ENCODE assay signal across 14 cellular contexts in genomic region chr1:93474291-93474690, GRCh38. TPM values are rescaled to one million over a fixed set of nuclear protein-coding genes. Genes with fewer than 3 reads are reported as not detected.
A peak's percentile ranks its signal among the peaks of the same experiment; 100 is the strongest.
DNase-seq lines count a peak whose midpoint lies in the region; ATAC-seq and TF ChIP-seq lines count a peak whose summit lies in the region.
"Had no signal": no experiment of that assay in that cellular context is flagged by ENCODE, and none has a peak within 500 bp of the region (broad histone marks: within the 10 kb centered on the region; RNA-seq: fewer than 3 reads in every experiment).

No MANE protein-coding gene starts in this region.

- no peak overlapping the region for H2BK12ac ChIP-seq in trophoblast cell (ENCODE audit: low read length)

- H3K14ac ChIP-seq in trophoblast cell (ENCODE audit: low read length): no peak overlapping the region

- H3K4me3 Mint-ChIP-seq in Caco-2 (ENCODE audit: unreplicated experiment): peak overlapping the region; percentile 10
- no peak overlapping the region for H3K4me3 Mint-ChIP-seq in WTC11
- no peak overlapping the region for H3K4me3 Mint-ChIP-seq in endodermal cell
- H3K4me3 Mint-ChIP-seq: CD4-positive, CD25-positive, alpha-beta regulatory T cell; IgD-negative memory B cell had no signal

- POLR2A ChIA-PET in Caco-2 (lab: Charles Lee) (no interaction called here), WTC11 (lab: Charles Lee) (interaction anchor here (0.8 kb wide), 1 partner anchor 23 kb away, joined by 3 read pairs; no protein-coding TSS in a partner anchor)

- H3K4me2 ChIP-seq in trophoblast cell (ENCODE audit: low read length): peak overlapping the region; percentile 12
- H3K4me2 ChIP-seq: BLaER1 treated with 17β-estradiol and CSF1 and Interleukin-3, amounts not matched to agents 10 nM and 100 nM had no signal

- no peaks in the 10 kb centered on the region for H3K79me1 ChIP-seq in trophoblast cell (ENCODE audit: low read length)

- no peak overlapping the region for H4K12ac ChIP-seq in trophoblast cell (ENCODE audit: low read depth, low read length)

- H3K36me3 Mint-ChIP-seq in Caco-2 (ENCODE audit: insufficient read depth, unreplicated experiment) (peaks cover 21% of the 10 kb centered on the region), WTC11 (peaks cover 33% of the 10 kb centered on the region), endodermal cell (ENCODE audit: low read depth) (peaks cover 42% of the 10 kb centered on the region)
- H3K36me3 Mint-ChIP-seq: CD4-positive, CD25-positive, alpha-beta regulatory T cell had no signal

- H3K9me3 Mint-ChIP-seq in Caco-2 (ENCODE audit: unreplicated experiment): peaks cover 17% of the 10 kb centered on the region
- peaks cover 30% of the 10 kb centered on the region for H3K9me3 Mint-ChIP-seq in WTC11
- H3K9me3 Mint-ChIP-seq in endodermal cell: peaks cover 25% of the 10 kb centered on the region

- no peak overlapping the region for H3K4ac ChIP-seq in trophoblast cell (ENCODE audit: low read depth, low read length)

- H3K27ac Mint-ChIP-seq in Caco-2 (ENCODE audit: unreplicated experiment) (peak overlapping the region; percentile 37), WTC11 (peak overlapping the region; percentile 79), endodermal cell (peak overlapping the region; percentile 67)
- H3K27ac Mint-ChIP-seq: CD4-positive, CD25-positive, alpha-beta regulatory T cell; IgD-negative memory B cell had no signal

- H3K4me1 Mint-ChIP-seq in Caco-2 (ENCODE audit: low read depth, unreplicated experiment) (peaks cover 15% of the 10 kb centered on the region), WTC11 (peaks cover 33% of the 10 kb centered on the region), endodermal cell (peaks cover 21% of the 10 kb centered on the region)
- H3K4me1 Mint-ChIP-seq: CD4-positive, CD25-positive, alpha-beta regulatory T cell; IgD-negative memory B cell had no signal

- WGBS in endodermal cell (ENCODE audit: insufficient coverage in 1 of 2, insufficient read length in 1 of 2), 2 experiments: 44 to 83% methylated on average over 1 to 3 of the region's 3 CpGs
- WGBS in trophoblast cell (ENCODE audit: extremely low coverage, insufficient coverage, insufficient read length): no CpG with 5 or more reads among the region's 3 CpGs

- peaks cover 10% of the 10 kb centered on the region for H3K79me2 ChIP-seq in trophoblast cell (ENCODE audit: control insufficient read depth, insufficient read depth, low read length, poor library complexity)

- H3K9ac ChIP-seq in endodermal cell (ENCODE audit: extremely low read depth, low read length, poor library complexity, severe bottlenecking): no peak overlapping the region
- no peak overlapping the region for H3K9ac ChIP-seq in trophoblast cell (ENCODE audit: low read length)
- H3K9ac ChIP-seq: BLaER1 treated with 17β-estradiol and CSF1 and Interleukin-3, amounts not matched to agents 10 nM and 100 nM; GM23248 had no signal

- no peak overlapping the region for H3K18ac ChIP-seq in trophoblast cell (ENCODE audit: low read length)

- TF ChIP-seq CTCF in Caco-2 (IDR thresholded peaks at IDR 0.05; ENCODE audit: insufficient read depth in 1 of 2, low read depth in 1 of 2, low read length in 1 of 2, severe bottlenecking in 1 of 2, unreplicated experiment in 1 of 2): no peak
- TF ChIP-seq CTCF in WTC11 (IDR thresholded peaks at IDR 0.05): no peak
- no peak for TF ChIP-seq CTCF in endodermal cell (conservative IDR thresholded peaks at IDR 0.05)

- H3K27me3 Mint-ChIP-seq in Caco-2 (ENCODE audit: insufficient read depth, unreplicated experiment): no peaks in the 10 kb centered on the region
- no peaks in the 10 kb centered on the region for H3K27me3 Mint-ChIP-seq in WTC11 (ENCODE audit: low read depth)
- H3K27me3 Mint-ChIP-seq in endodermal cell (ENCODE audit: insufficient read depth): no peaks in the 10 kb centered on the region
- H3K27me3 Mint-ChIP-seq: IgD-negative memory B cell had no signal

- ATAC-seq in WTC11: no peak
- ATAC-seq in HG02759 (IDR thresholded peaks at IDR 0.05; ENCODE audit: unreplicated experiment): no peak

- peak in 1 of 2 experiments; percentile 5 for DNase-seq in Caco-2
- no peak for DNase-seq in WTC11 (ENCODE audit: low spot score)
- no peak for DNase-seq in endodermal cell
- DNase-seq in trophoblast cell: peak in 1 of 2 donors; percentile 80
- DNase-seq in NCI-H2081 treated with DMSO at 0.1 percent for 48 hours (lab: John Stamatoyannopoulos, UW): no peak
- DNase-seq in cerebellar cortex (ENCODE audit: low spot score): no peak
- DNase-seq: ACHN; CD4-positive, CD25-positive, alpha-beta regulatory T cell; DMS79 treated with DMSO at 0.1 percent for 48 hours; EL; GM23248 had no signal

- no TSS peak for BruUV-seq in Caco-2 (replicated peaks; lab: Mats Ljungman, UMichigan)

- no peak overlapping the region for H2AK5ac ChIP-seq in trophoblast cell (ENCODE audit: low read length)

- CTCF ChIA-PET in Caco-2 (lab: Charles Lee) (no interaction called here), WTC11 (lab: Charles Lee) (no interaction called here)

- no peak overlapping the region for H2BK5ac ChIP-seq in trophoblast cell (ENCODE audit: low read depth, low read length, poor library complexity)

- no peak overlapping the region for H2BK120ac ChIP-seq in trophoblast cell (ENCODE audit: insufficient read depth, low read length, poor library complexity)

- no peak overlapping the region for H4K8ac ChIP-seq in trophoblast cell (ENCODE audit: low read depth, low read length)

- H3K4me3 ChIP-seq in Caco-2 (ENCODE audit: low read depth, low read length) (no peak overlapping the region), endodermal cell (ENCODE audit: low read length) (peak overlapping the region; percentile 24), trophoblast cell (ENCODE audit: low read depth, low read length) (no peak overlapping the region)
- H3K4me3 ChIP-seq: BLaER1 treated with 17β-estradiol and CSF1 and Interleukin-3, amounts not matched to agents 10 nM and 100 nM; GM23248 had no signal

- H3K4me1 ChIP-seq in Caco-2: peaks cover 10% of the 10 kb centered on the region
- peaks cover 5% of the 10 kb centered on the region for H3K4me1 ChIP-seq in endodermal cell (ENCODE audit: control insufficient read depth, insufficient read depth, low read length)
- peaks cover 7 to 10% of the 10 kb centered on the region in 2 experiments for H3K4me1 ChIP-seq in trophoblast cell (ENCODE audit: control insufficient read depth in 1 of 2, insufficient read depth in 2 of 2, low read length in 2 of 2)

- no peak overlapping the region for H4K91ac ChIP-seq in trophoblast cell (ENCODE audit: low read depth, low read length)

- no peak overlapping the region for H3K23ac ChIP-seq in trophoblast cell (ENCODE audit: low read length)

- H3K27me3 ChIP-seq in Caco-2 (replicated peaks; ENCODE audit: control insufficient read depth, insufficient read depth, low read length) (no peaks in the 10 kb centered on the region), endodermal cell (ENCODE audit: control insufficient read depth, insufficient read depth, low read length, poor library complexity, severe bottlenecking) (no peaks in the 10 kb centered on the region), trophoblast cell (ENCODE audit: insufficient read depth, low read length) (no peaks in the 10 kb centered on the region)
- H3K27me3 ChIP-seq: BLaER1 treated with 17β-estradiol and CSF1 and Interleukin-3, amounts not matched to agents 10 nM and 100 nM had no signal

- H3K36me3 ChIP-seq in Caco-2 (ENCODE audit: control insufficient read depth, insufficient read depth, low read length) (no peaks in the 10 kb centered on the region), endodermal cell (ENCODE audit: control insufficient read depth, insufficient read depth, low read length) (peaks cover 27% of the 10 kb centered on the region), trophoblast cell (ENCODE audit: control insufficient read depth in 1 of 2, insufficient read depth in 2 of 2, low read length in 2 of 2) (peaks cover 0 to 2% of the 10 kb centered on the region in 2 experiments)

- H3K27ac ChIP-seq in endodermal cell (ENCODE audit: low read depth, low read length) (no peak overlapping the region), trophoblast cell (ENCODE audit: low read depth, low read length) (no peak overlapping the region)
- H3K27ac ChIP-seq: BLaER1 treated with 17β-estradiol and CSF1 and Interleukin-3, amounts not matched to agents 10 nM and 100 nM; GM23248 had no signal

- no peak overlapping the region for H2AFZ ChIP-seq in trophoblast cell (ENCODE audit: insufficient read depth, low read length, poor library complexity)
- H2AFZ ChIP-seq: GM23248 had no signal

- H3K9me3 ChIP-seq in Caco-2 (no peaks in the 10 kb centered on the region; the same call in 1 of the 2 replicates), endodermal cell (ENCODE audit: control insufficient read depth, low read length) (peaks cover 41% of the 10 kb centered on the region), trophoblast cell (ENCODE audit: insufficient read depth, low read depth, low read length) (peaks cover 4% of the 10 kb centered on the region)

- intact Hi-C loops in Caco-2 (cut with micrococcal nuclease; ENCODE audit: unreplicated experiment): no loop called here

TF ChIP-seq in WTC11, 78 proteins besides CTCF, POLR2A, EP300 and RAD21 (continues in another document):
- no peak for TF ChIP-seq SMAD3 (CRISPR knock-in tag; IDR thresholded peaks at IDR 0.05; ENCODE audit: borderline replicate concordance)

RNA-seq across cellular contexts. Expression of gene FNBP1L, which starts 26.4 kb away (rescaled TPM):
- 32.7 and 33.4 TPM in 2 replicates for total RNA-seq in Caco-2 (2022)
- 79.1 to 81.8 TPM (median 79.6 TPM) in 3 replicates for total RNA-seq in WTC11 (2021)
- total RNA-seq in endodermal cell: 100 to 1,000 TPM in 1 of 2 donors, 10 to 100 TPM in 1; 96.8 to 107 TPM
- 106 TPM for polyA plus RNA-seq in endodermal cell (2013, experiment 1 of 2)
- polyA plus RNA-seq in endodermal cell (2013, experiment 2 of 2): 106 TPM
- 82.4 and 84.4 TPM in 2 replicates for polyA plus RNA-seq in trophoblast cell (2013)
